Comparison of ENCODE assay signal across 30 cellular contexts in genomic region chr6:117947234-117947633, GRCh38. TPM values are rescaled to one million over a fixed set of nuclear protein-coding genes. Genes with fewer than 3 reads are reported as not detected.
"Had no signal": no experiment of that assay in that cellular context is flagged by ENCODE, and none has a peak within 500 bp of the region (broad histone marks: within the 10 kb centered on the region; RNA-seq: fewer than 3 reads in every experiment).

No MANE protein-coding gene starts in this region.

- H3K27me3 ChIP-seq: neutrophil, right lobe of liver, stomach, suprapubic skin, tibial artery, upper lobe of right lung had no signal

- ATAC-seq: esophagus mucosa, left cardiac atrium, right lobe of liver, upper lobe of right lung had no signal

- H3K27me3 Mint-ChIP-seq: dendritic cell treated with granulocyte-macrophage colony-stimulating factor and Interleukin-4, amounts not matched to agents 40 ng/mL and 50 ng/mL, for 4 days had no signal

- H3K27ac ChIP-seq: neutrophil, right lobe of liver, stomach, suprapubic skin, tibial artery, upper lobe of right lung, VCaP had no signal

- H3K4me3 ChIP-seq: right lobe of liver, stomach, suprapubic skin, tibial artery, upper lobe of right lung had no signal

- H3K4me1 Mint-ChIP-seq: activated naive CD4-positive, alpha-beta T cell treated with anti-CD3 and anti-CD28 coated beads, Interleukin-2, amount 10 ng/mL, durations not matched to agents 7 days and 5 days; central memory CD8-positive, alpha-beta T cell had no signal

- H3K4me1 ChIP-seq: right lobe of liver, stomach, suprapubic skin, tibial artery, upper lobe of right lung had no signal

- H3K9me3 Mint-ChIP-seq: activated CD4-positive, alpha-beta memory T cell treated with anti-CD3 and anti-CD28 coated beads for 36 hours; activated naive CD4-positive, alpha-beta T cell treated with anti-CD3 and anti-CD28 coated beads, Interleukin-2, amount 10 ng/mL, durations not matched to agents 7 days and 5 days; activated T-cell treated with anti-CD3 and anti-CD28 coated beads, Interleukin-2, amount 50 U/mL, for 24 hours; central memory CD8-positive, alpha-beta T cell; dendritic cell treated with granulocyte-macrophage colony-stimulating factor and Interleukin-4, amounts not matched to agents 40 ng/mL and 50 ng/mL, for 4 days; endodermal cell; nephron; T-helper 2 cell treated with Interferon-gamma antibody and Interleukin-4, amounts not matched to agents 5 μg/mL and 100 μg/mL, for 36 hours had no signal

- H3K36me3 Mint-ChIP-seq: activated CD4-positive, alpha-beta memory T cell treated with anti-CD3 and anti-CD28 coated beads for 36 hours; activated naive CD4-positive, alpha-beta T cell treated with anti-CD3 and anti-CD28 coated beads, Interleukin-2, amount 10 ng/mL, durations not matched to agents 7 days and 5 days had no signal

- H3K4me3 Mint-ChIP-seq: activated CD4-positive, alpha-beta memory T cell treated with anti-CD3 and anti-CD28 coated beads for 36 hours; activated naive CD4-positive, alpha-beta T cell treated with anti-CD3 and anti-CD28 coated beads, Interleukin-2, amount 10 ng/mL, durations not matched to agents 7 days and 5 days; activated T-cell treated with anti-CD3 and anti-CD28 coated beads, Interleukin-2, amount 50 U/mL, for 24 hours; central memory CD8-positive, alpha-beta T cell; dendritic cell treated with granulocyte-macrophage colony-stimulating factor and Interleukin-4, amounts not matched to agents 40 ng/mL and 50 ng/mL, for 4 days; endodermal cell; nephron; T-helper 2 cell treated with Interferon-gamma antibody and Interleukin-4, amounts not matched to agents 5 μg/mL and 100 μg/mL, for 36 hours had no signal

- H3K9me3 ChIP-seq: neutrophil, right lobe of liver, stomach, suprapubic skin, tibial artery, upper lobe of right lung had no signal

- DNase-seq: activated CD4-positive, alpha-beta memory T cell treated with anti-CD3 and anti-CD28 coated beads for 36 hours; activated CD4-positive, alpha-beta T cell treated with anti-CD3 and anti-CD28 coated beads for 48 hours; activated CD8-positive, alpha-beta memory T cell treated with anti-CD3 and anti-CD28 coated beads, Interleukin-2, amount 50 U/mL, for 4 hours; activated effector memory CD4-positive, alpha-beta T cell treated with Interleukin-2 at 50 U/mL for 16 hours; activated naive CD4-positive, alpha-beta T cell treated with anti-CD3 and anti-CD28 coated beads, Interleukin-2, amount 10 ng/mL, durations not matched to agents 7 days and 5 days; activated T-cell treated with anti-CD3 and anti-CD28 coated beads, Interleukin-2, amount 50 U/mL, for 24 hours; endodermal cell; foreskin fibroblast; head of caudate nucleus; hippocampal formation; left cardiac atrium; mammary epithelial cell; right lobe of liver; stimulated activated CD4-positive, alpha-beta T cell treated with anti-CD3 and anti-CD28 coated beads, Interleukin-2, amount 100 ng/mL, for 48 hours; stomach; T-helper 1 cell; tibial artery; upper lobe of right lung had no signal

- H3K36me3 ChIP-seq: neutrophil, right lobe of liver, stomach, suprapubic skin, tibial artery, upper lobe of right lung had no signal

- H3K27ac Mint-ChIP-seq: activated CD4-positive, alpha-beta memory T cell treated with anti-CD3 and anti-CD28 coated beads for 36 hours; activated naive CD4-positive, alpha-beta T cell treated with anti-CD3 and anti-CD28 coated beads, Interleukin-2, amount 10 ng/mL, durations not matched to agents 7 days and 5 days; activated T-cell treated with anti-CD3 and anti-CD28 coated beads, Interleukin-2, amount 50 U/mL, for 24 hours; dendritic cell treated with granulocyte-macrophage colony-stimulating factor and Interleukin-4, amounts not matched to agents 40 ng/mL and 50 ng/mL, for 4 days; endodermal cell; nephron; T-helper 2 cell treated with Interferon-gamma antibody and Interleukin-4, amounts not matched to agents 5 μg/mL and 100 μg/mL, for 36 hours had no signal

RNA-seq across cellular contexts. Expression of gene SLC35F1, which starts 40.2 kb away (rescaled TPM):
- total RNA-seq: activated CD8-positive, alpha-beta memory T cell treated with anti-CD3 and anti-CD28 coated beads for 36 hours; bronchial epithelial cell; esophagus mucosa; mammary epithelial cell; osteocyte had no signal
- polyA plus RNA-seq: keratinocyte, mammary epithelial cell had no signal
